1 cellular context compared by ENCODE assay signal in the genomic region with DNA sequence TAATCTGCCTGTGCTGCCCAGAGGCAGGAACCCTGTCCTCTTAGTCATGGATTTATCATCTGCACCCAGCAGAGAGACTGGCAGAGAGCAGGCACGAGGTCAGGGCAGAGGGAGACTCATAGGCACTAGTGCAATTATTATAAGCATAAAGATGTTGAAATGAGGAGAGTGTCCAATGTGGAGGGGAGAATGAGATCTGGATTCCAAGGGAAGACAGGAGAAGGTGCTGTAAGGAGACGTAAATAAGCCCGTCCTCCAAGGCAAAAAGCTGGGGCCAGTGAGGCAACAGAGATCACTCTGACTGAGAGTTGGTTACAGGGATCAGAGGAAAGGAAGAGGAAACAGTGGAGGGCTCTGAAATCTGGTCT.
TF ChIP-seq lines count a peak whose summit lies in the region.

No MANE protein-coding gene starts in this region.

TF ChIP-seq in endothelial cell of umbilical vein, 7 proteins besides CTCF, POLR2A, EP300 and RAD21 (continued from another document):
- TF ChIP-seq FOS (IDR thresholded peaks at IDR 0.05; ENCODE audit: borderline replicate concordance, insufficient read depth, low read length), result no peak
